In genomic region chr2:234544659-234545611, GRCh38 we compare ENCODE assay signal across 7 cellular contexts. TPM values are rescaled to one million over a fixed set of nuclear protein-coding genes. Genes with fewer than 3 reads are reported as not detected.
DNase-seq lines count a peak whose midpoint lies in the region; ATAC-seq and TF ChIP-seq lines count a peak whose summit lies in the region.

No MANE protein-coding gene starts in this region.

- TF ChIP-seq CTCF in GM12864 (IDR thresholded peaks at IDR 0.05; ENCODE audit: low read depth, low read length, missing control alignments) = peak; percentile 91
- peak; percentile 74 for TF ChIP-seq CTCF in OCI-LY1 (IDR thresholded peaks at IDR 0.05; ENCODE audit: low read length)
- peak; percentile 84 for TF ChIP-seq CTCF in fibroblast of pulmonary artery (IDR thresholded peaks at IDR 0.05; ENCODE audit: low read length, missing control alignments)
- peak; percentile 60 to 95 (median 76) for TF ChIP-seq CTCF in thyroid gland (IDR thresholded peaks at IDR 0.05)

- intact Hi-C loops in thyroid gland (cut with DNase I) = loop anchor here (5.0 kb wide), 1 partner anchor 572 kb away; no protein-coding TSS in a partner anchor

- H3K4me1 ChIP-seq in OCI-LY1 (ENCODE audit: insufficient read depth, low read length, severe bottlenecking) (no peaks in the 10 kb centered on the region), thyroid gland (peaks cover 0 to 5% of the 10 kb centered on the region in 2 donors)

- H2AFZ ChIP-seq in OCI-LY1 (ENCODE audit: low read length) = no peak overlapping the region

- H3K27me3 ChIP-seq in OCI-LY1 (ENCODE audit: insufficient read depth, low read length) (no peaks in the 10 kb centered on the region), thyroid gland (no peaks in the 10 kb centered on the region)

- no peaks in the 10 kb centered on the region for H3K9me2 ChIP-seq in OCI-LY1 (ENCODE audit: low read depth, low read length)

- H3K9me3 ChIP-seq in OCI-LY1 (ENCODE audit: low read length) = no peaks in the 10 kb centered on the region
- no peaks in the 10 kb centered on the region for H3K9me3 ChIP-seq in thyroid gland

- no peak overlapping the region for H3K27ac ChIP-seq in OCI-LY1 (ENCODE audit: low read depth, low read length, poor library complexity, severe bottlenecking)
- no peak overlapping the region for H3K27ac ChIP-seq in thyroid gland

- H4K20me1 ChIP-seq in OCI-LY1 (ENCODE audit: insufficient read depth, low read length) = no peaks in the 10 kb centered on the region

- H3K79me2 ChIP-seq in OCI-LY1 (ENCODE audit: insufficient read depth, low read length) = no peaks in the 10 kb centered on the region

- no peak overlapping the region for H3K4me2 ChIP-seq in OCI-LY1 (ENCODE audit: low read length)

- WGBS in thyroid gland, 2 donors = 16 to 22% methylated on average over 24 of the region's 24 CpGs

- H3K4me3 ChIP-seq in GM12864 (ENCODE audit: low read depth, low read length) (no peak overlapping the region), OCI-LY1 (ENCODE audit: low read depth, low read length, poor library complexity, severe bottlenecking) (no peak overlapping the region), fibroblast of pulmonary artery (replicated peaks; ENCODE audit: low read depth, low read length) (no peak overlapping the region), thyroid gland (replicated peaks in 1 of 3) (no peak overlapping the region)

- ATAC-seq in HG03135 (IDR thresholded peaks at IDR 0.05; ENCODE audit: unreplicated experiment) = peak; percentile 65

- TF ChIP-seq POLR2A in thyroid gland (IDR thresholded peaks at IDR 0.05) = no peak

- no peak overlapping the region for H3K9ac ChIP-seq in OCI-LY1 (ENCODE audit: low read length)

- DNase-seq in GM12864 (ENCODE audit: low read depth) (peak; percentile 7), fibroblast of pulmonary artery (ENCODE audit: low read depth) (peak; percentile 60), occipital lobe (lab: John Stamatoyannopoulos, UW) (peak; percentile 23), thyroid gland (peak; percentile 39 to 60)
- DNase-seq in activated T-cell treated with anti-CD3 and anti-CD28 coated beads, Interleukin-2, amount 50 U/mL, for 1 hour = peak; percentile 81

- H3K36me3 ChIP-seq in OCI-LY1 (ENCODE audit: insufficient read depth, low read length) (no peaks in the 10 kb centered on the region), thyroid gland (no peaks in the 10 kb centered on the region)

- no peaks in the 10 kb centered on the region for H3F3A ChIP-seq in OCI-LY1 (ENCODE audit: insufficient read depth, low read length)

RNA-seq across cellular contexts. Expression of gene ARL4C, which starts 48.1 kb away (rescaled TPM):
- total RNA-seq in occipital lobe (50.2 TPM), thyroid gland (1 to 10 TPM; 1.5 to 6.3 (median 3.8) TPM)

Comparison
In these comparisons a context has a peak if more than half of its experiments do, and no peak if none do; other contexts are left out.
1. DNase-seq: peak in every context shown above with its lines; median percentile 81 in activated T-cell treated with anti-CD3 and anti-CD28 coated beads, Interleukin-2, amount 50 U/mL, for 1 hour; 60 in fibroblast of pulmonary artery; 50 in thyroid gland; 23 in occipital lobe; 7 in GM12864.